Comparison of ENCODE assay signal across 25 cellular contexts in genomic region chr14:28761438-28762289, GRCh38. TPM values are rescaled to one million over a fixed set of nuclear protein-coding genes. Genes with fewer than 3 reads are reported as not detected.
A peak's percentile ranks its signal among the peaks of the same experiment; 100 is the strongest.
DNase-seq lines count a peak whose midpoint lies in the region; ATAC-seq, FAIRE-seq and TF ChIP-seq lines count a peak whose summit lies in the region.
"Had no signal": no experiment of that assay in that cellular context is flagged by ENCODE, and none has a peak within 500 bp of the region (broad histone marks: within the 10 kb centered on the region; RNA-seq: fewer than 3 reads in every experiment).

No MANE protein-coding gene starts in this region.

- peak overlapping the region; percentile 58 for H3K9ac ChIP-seq in astrocyte (ENCODE audit: low read length)
- H3K9ac ChIP-seq: BLaER1 had no signal

- H3K4me3 ChIP-seq in astrocyte (ENCODE audit: insufficient read depth, low read depth, low read length), result no peak overlapping the region
- H3K4me3 ChIP-seq: BLaER1, uterus had no signal

- no peaks in the 10 kb centered on the region for H4K20me1 ChIP-seq in astrocyte (ENCODE audit: insufficient read depth, low read length)
- H4K20me1 ChIP-seq: BLaER1 had no signal

- H2AFZ ChIP-seq in astrocyte (ENCODE audit: low read depth, low read length), result no peak overlapping the region

- H3K36me3 Mint-ChIP-seq in activated naive CD4-positive, alpha-beta T cell treated with anti-CD3 and anti-CD28 coated beads, Interleukin-2, amount 10 ng/mL, durations not matched to agents 7 days and 5 days, result peaks cover 5% of the 10 kb centered on the region
- H3K36me3 Mint-ChIP-seq in astrocyte (ENCODE audit: low read depth, unreplicated experiment), result no peaks in the 10 kb centered on the region
- H3K36me3 Mint-ChIP-seq in T-helper 17 cell (ENCODE audit: low read depth), result peaks cover 2% of the 10 kb centered on the region
- H3K36me3 Mint-ChIP-seq: stimulated activated effector memory CD8-positive, alpha-beta T cell treated with anti-CD3 and anti-CD28 coated beads, Interleukin-12 subunit alpha, Interleukin-12 subunit beta, amount 100 ng/mL, for 72 hours had no signal

- no peak for DNase-seq in activated naive CD4-positive, alpha-beta T cell treated with anti-CD3 and anti-CD28 coated beads, Interleukin-2, amount 10 ng/mL, durations not matched to agents 7 days and 5 days
- no peak for DNase-seq in activated naive CD4-positive, alpha-beta T cell treated with anti-CD3 and anti-CD28 coated beads, Interleukin-2, amount 50 U/mL, for 16 hours
- no peak for DNase-seq in astrocyte (ENCODE audit: low read depth)
- DNase-seq in left kidney (ENCODE audit: low read depth, low spot score), result peak; percentile 23
- no peak for DNase-seq in iPS-NIHi7 (ENCODE audit: extremely low spot score)
- DNase-seq in NCI-H524 treated with DMSO at 0.1 percent for 48 hours (lab: John Stamatoyannopoulos, UW), result no peak
- DNase-seq in T-helper 17 cell, result no peak
- DNase-seq in NOMO-1 treated with dmso at 0.1 percent for 144 hours (lab: John Stamatoyannopoulos, UW; ENCODE audit: unreplicated experiment), result no peak
- DNase-seq: activated CD4-positive, alpha-beta T cell treated with anti-CD3 and anti-CD28 coated beads, Interleukin-2, amount 10 ng/mL, durations not matched to agents 24 days and 14 days; activated naive CD4-positive, alpha-beta T cell treated with Interleukin-2 at 50 U/mL for 16 hours; activated T-cell treated with anti-CD3 and anti-CD28 coated beads, Interleukin-2, amount 50 U/mL, for 48 hours; central memory CD4-positive, alpha-beta T cell; COR-L47; left cardiac atrium; mesenchymal stem cell; NCI-H2081; OCI-M1; substantia nigra; uterus had no signal

- H3K79me2 ChIP-seq in astrocyte (ENCODE audit: insufficient read depth, low read length), result peaks cover 81% of the 10 kb centered on the region

- peaks cover 85% of the 10 kb centered on the region for H3K27me3 ChIP-seq in astrocyte (ENCODE audit: insufficient read depth, low read length)

- H3K4me1 Mint-ChIP-seq in activated naive CD4-positive, alpha-beta T cell treated with anti-CD3 and anti-CD28 coated beads, Interleukin-2, amount 10 ng/mL, durations not matched to agents 7 days and 5 days, result peaks cover 3% of the 10 kb centered on the region
- H3K4me1 Mint-ChIP-seq in astrocyte (ENCODE audit: low read depth, unreplicated experiment) (peaks cover 2% of the 10 kb centered on the region), T-helper 17 cell (no peaks in the 10 kb centered on the region)

- no peak overlapping the region for H3K4me3 Mint-ChIP-seq in activated naive CD4-positive, alpha-beta T cell treated with anti-CD3 and anti-CD28 coated beads, Interleukin-2, amount 10 ng/mL, durations not matched to agents 7 days and 5 days
- H3K4me3 Mint-ChIP-seq in astrocyte (ENCODE audit: unreplicated experiment), result no peak overlapping the region
- H3K4me3 Mint-ChIP-seq in T-helper 17 cell, result no peak overlapping the region
- H3K4me3 Mint-ChIP-seq: activated CD4-positive, alpha-beta T cell treated with anti-CD3 and anti-CD28 coated beads, Interleukin-2, amount 10 ng/mL, durations not matched to agents 24 days and 14 days; stimulated activated effector memory CD8-positive, alpha-beta T cell treated with anti-CD3 and anti-CD28 coated beads, Interleukin-12 subunit alpha, Interleukin-12 subunit beta, amount 100 ng/mL, for 72 hours had no signal

- FAIRE-seq in astrocyte (lab: Jason Lieb, UNC), result no peak

- peaks cover 8% of the 10 kb centered on the region for H3K4me1 ChIP-seq in astrocyte (ENCODE audit: insufficient read depth, low read length)
- H3K4me1 ChIP-seq: BLaER1 had no signal

- H3K27ac Mint-ChIP-seq in activated naive CD4-positive, alpha-beta T cell treated with anti-CD3 and anti-CD28 coated beads, Interleukin-2, amount 10 ng/mL, durations not matched to agents 7 days and 5 days, result peak overlapping the region; percentile 21
- peak overlapping the region; percentile 55 for H3K27ac Mint-ChIP-seq in astrocyte (ENCODE audit: unreplicated experiment)
- H3K27ac Mint-ChIP-seq in T-helper 17 cell, result no peak overlapping the region
- H3K27ac Mint-ChIP-seq: activated CD4-positive, alpha-beta T cell treated with anti-CD3 and anti-CD28 coated beads, Interleukin-2, amount 10 ng/mL, durations not matched to agents 24 days and 14 days; stimulated activated effector memory CD8-positive, alpha-beta T cell treated with anti-CD3 and anti-CD28 coated beads, Interleukin-12 subunit alpha, Interleukin-12 subunit beta, amount 100 ng/mL, for 72 hours had no signal

- no peaks in the 10 kb centered on the region for H3K9me3 ChIP-seq in astrocyte (ENCODE audit: insufficient read depth, low read depth, low read length)
- no peaks in the 10 kb centered on the region for H3K9me3 ChIP-seq in T-helper 17 cell (ENCODE audit: control insufficient read depth, low read length, poor library complexity, severe bottlenecking)
- H3K9me3 ChIP-seq: uterus had no signal

- no peak for TF ChIP-seq CTCF in astrocyte (IDR thresholded peaks at IDR 0.05; ENCODE audit: insufficient read depth, low read depth, low read length)

- CTCF ChIA-PET in activated naive CD4-positive, alpha-beta T cell treated with anti-CD3 and anti-CD28 coated beads, Interleukin-2, amount 10 ng/mL, durations not matched to agents 7 days and 5 days (lab: Charles Lee), result interaction anchor here (0.6 kb wide), 1 partner anchor 559 kb away, joined by 3 read pairs; no protein-coding TSS in a partner anchor

- H3K4me2 ChIP-seq in astrocyte (ENCODE audit: low read length), result peak overlapping the region; percentile 67
- H3K4me2 ChIP-seq: BLaER1 had no signal

- peaks cover 3% of the 10 kb centered on the region for H3K9me3 Mint-ChIP-seq in activated naive CD4-positive, alpha-beta T cell treated with anti-CD3 and anti-CD28 coated beads, Interleukin-2, amount 10 ng/mL, durations not matched to agents 7 days and 5 days
- H3K9me3 Mint-ChIP-seq in astrocyte (ENCODE audit: unreplicated experiment), result peaks cover 27% of the 10 kb centered on the region

- no peaks in the 10 kb centered on the region for H3K36me3 ChIP-seq in astrocyte (ENCODE audit: insufficient read depth, low read length)
- H3K36me3 ChIP-seq: BLaER1, uterus had no signal

- peak overlapping the region; percentile 57 for H3K27ac ChIP-seq in astrocyte (ENCODE audit: low read depth, low read length)
- H3K27ac ChIP-seq: BLaER1, uterus, VCaP had no signal

- peaks cover 81% of the 10 kb centered on the region for H3K27me3 Mint-ChIP-seq in activated naive CD4-positive, alpha-beta T cell treated with anti-CD3 and anti-CD28 coated beads, Interleukin-2, amount 10 ng/mL, durations not matched to agents 7 days and 5 days
- H3K27me3 Mint-ChIP-seq in astrocyte (ENCODE audit: low read depth, unreplicated experiment), result peaks cover 89% of the 10 kb centered on the region
- H3K27me3 Mint-ChIP-seq in T-helper 17 cell, result peaks cover 67% of the 10 kb centered on the region

- no peak for ATAC-seq in T-helper 17 cell
- ATAC-seq: left cardiac atrium; Right ventricle myocardium inferior; stimulated activated effector memory CD8-positive, alpha-beta T cell treated with anti-CD3 and anti-CD28 coated beads, Interleukin-12 subunit alpha, Interleukin-12 subunit beta, amount 100 ng/mL, for 72 hours had no signal

RNA-seq across cellular contexts. Expression of gene FOXG1, which starts 4.9 kb away (rescaled TPM):
- total RNA-seq in astrocyte (0.07 and 0.18 TPM in 2 replicates), T-helper 17 cell (not detected)
- total RNA-seq: activated CD4-positive, alpha-beta T cell treated with anti-CD3 and anti-CD28 coated beads, Interleukin-2, amount 10 ng/mL, durations not matched to agents 24 days and 14 days; left cardiac atrium; omental fat pad; renal cortical epithelial cell; Right ventricle myocardium inferior; uterus had no signal
